In the genomic region with DNA sequence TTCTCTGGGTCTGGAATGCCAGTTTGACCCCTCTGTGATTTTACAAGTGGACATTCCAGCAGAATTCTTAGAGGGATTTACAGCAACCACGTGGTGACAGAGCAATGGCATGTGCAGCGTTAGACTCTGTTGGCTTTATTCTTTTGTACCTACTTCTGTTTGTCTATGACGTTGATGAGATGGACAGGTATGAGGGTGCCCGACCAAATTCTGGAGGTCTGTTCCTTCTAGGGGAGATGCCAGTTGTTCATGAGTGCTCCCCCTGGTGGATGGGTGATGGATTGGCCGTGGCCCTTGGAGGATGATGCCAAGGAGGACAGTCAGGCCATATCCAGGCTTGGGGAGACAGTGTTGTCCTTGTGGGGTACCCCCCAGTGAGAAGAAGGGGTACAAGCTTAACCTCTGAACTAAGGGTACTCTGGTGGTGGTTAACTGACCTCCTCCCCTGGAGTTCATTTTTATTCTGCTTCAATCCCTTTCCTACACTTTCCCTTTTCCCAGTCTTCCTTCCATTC, we compare ENCODE assay signal across 8 cellular contexts.
DNase-seq lines count a peak whose midpoint lies in the region; ATAC-seq, FAIRE-seq and TF ChIP-seq lines count a peak whose summit lies in the region.

No MANE protein-coding gene starts in this region.

- H3K4me3 ChIP-seq in foreskin fibroblast (ENCODE audit: low read depth in 1 of 2, low read length in 2 of 2), result no peak overlapping the region

- TF ChIP-seq CTCF in foreskin fibroblast (IDR thresholded peaks at IDR 0.05; ENCODE audit: low read depth, low read length), result peak; percentile 56

- no peak for TF ChIP-seq POLR2A in GM12891 (IDR thresholded peaks at IDR 0.05; ENCODE audit: low read depth, low read length)

- DNase-seq in GM12891 (ENCODE audit: insufficient read length, low spot score) (no peak), NCI-H69 (lab: John Stamatoyannopoulos, UW) (peak; percentile 49), activated T-cell treated with anti-CD3 and anti-CD28 coated beads for 24 hours (ENCODE audit: low read depth) (peak; percentile 49), foreskin fibroblast (no peak)
- DNase-seq in stimulated activated CD4-positive, alpha-beta T cell treated with anti-CD3 and anti-CD28 coated beads, Interleukin-2, amount 100 ng/mL, for 48 hours, result peak; percentile 53 to 61

- peak; percentile 80 for FAIRE-seq in GM12891 (lab: Jason Lieb, UNC)

- no peak for ATAC-seq in HG02852 (IDR thresholded peaks at IDR 0.05; ENCODE audit: unreplicated experiment)
- no peak for ATAC-seq in HG03457 (IDR thresholded peaks at IDR 0.05; ENCODE audit: unreplicated experiment)
- no peak for ATAC-seq in HG03354 (IDR thresholded peaks at IDR 0.05; ENCODE audit: poor library complexity, severe bottlenecking, unreplicated experiment)

TF ChIP-seq in GM12891, 5 proteins besides CTCF, POLR2A, EP300 and RAD21:
- no peak for TF ChIP-seq SPI1 (IDR thresholded peaks at IDR 0.05; ENCODE audit: low read depth, low read length)
- no peak for TF ChIP-seq POLR2AphosphoS5 (IDR thresholded peaks at IDR 0.05; ENCODE audit: low read depth, low read length)
- TF ChIP-seq POU2F2 (IDR thresholded peaks at IDR 0.05; ENCODE audit: low read depth, low read length), result no peak
- TF ChIP-seq PAX5 (IDR thresholded peaks at IDR 0.05; ENCODE audit: insufficient read depth, low read length, severe bottlenecking), result no peak
TF ChIP-seq in GM12891: peak in this region for 0.

Comparison
In these comparisons a context has a peak if more than half of its experiments do, and no peak if none do; other contexts are left out.
1. DNase-seq: peak in NCI-H69 (single experiment), activated T-cell treated with anti-CD3 and anti-CD28 coated beads for 24 hours (single experiment) and stimulated activated CD4-positive, alpha-beta T cell treated with anti-CD3 and anti-CD28 coated beads, Interleukin-2, amount 100 ng/mL, for 48 hours (2 of 2); none in GM12891 (single experiment) and foreskin fibroblast (0 of 2).